23 cellular contexts compared by ENCODE assay signal in genomic region chr2:236355911-236356310, GRCh38.
DNase-seq lines count a peak whose midpoint lies in the region; ATAC-seq, FAIRE-seq and TF ChIP-seq lines count a peak whose summit lies in the region.
"Had no signal": no experiment of that assay in that cellular context is flagged by ENCODE, and none has a peak within 500 bp of the region (broad histone marks: within the 10 kb centered on the region; RNA-seq: fewer than 3 reads in every experiment).

No MANE protein-coding gene starts in this region.

- H2AFZ ChIP-seq in DND-41 (ENCODE audit: low read depth, low read length) = no peak overlapping the region

- H3K4me3 ChIP-seq in DND-41 (ENCODE audit: low read depth in 1 of 2, low read length in 2 of 2) = no peak overlapping the region
- H3K4me3 ChIP-seq: BLaER1, SJCRH30 had no signal

- no peaks in the 10 kb centered on the region for H3K4me1 ChIP-seq in DND-41 (ENCODE audit: insufficient read depth, low read length)
- H3K4me1 ChIP-seq: BLaER1, Caco-2 had no signal

- no peak overlapping the region for H3K27ac ChIP-seq in DND-41 (ENCODE audit: low read length)
- H3K27ac ChIP-seq: BLaER1, HL-60, KMS-11, SJCRH30 had no signal

- no peak overlapping the region for H3K4me2 ChIP-seq in DND-41 (ENCODE audit: insufficient read depth, low read length)
- H3K4me2 ChIP-seq: BLaER1, KMS-11 had no signal

- no peak for DNase-seq in DND-41
- no peak for DNase-seq in GM12891 (ENCODE audit: insufficient read length, low spot score)
- peak; percentile 38 for DNase-seq in ecto neural progenitor cell (ENCODE audit: low spot score)
- no peak for DNase-seq in sciatic nerve (ENCODE audit: low spot score)
- no peak for DNase-seq in 8988T
- DNase-seq in activated T-cell treated with anti-CD3 and anti-CD28 coated beads, Interleukin-2, amount 50 U/mL, for 48 hours = no peak
- DNase-seq: ACHN; Caco-2; CD4-positive, alpha-beta T cell; DMS153; NCI-H1105; NCI-H2029 treated with DMSO at 0.1 percent for 48 hours; NCI-H226; NCI-H510A treated with DMSO at 0.1 percent for 48 hours; NCI-H748 treated with DMSO at 0.1 percent for 48 hours; NK-92 treated with Interleukin-12 subunit alpha and Interleukin-12 subunit beta, amount 100 ng/mL, for 24 hours; SJCRH30 had no signal

- H3K27me3 ChIP-seq in DND-41 (ENCODE audit: insufficient read depth, low read length, poor library complexity) = peaks cover 10% of the 10 kb centered on the region
- H3K27me3 ChIP-seq: BLaER1, SJCRH30 had no signal

- TF ChIP-seq POLR2A in GM12891 (IDR thresholded peaks at IDR 0.05; ENCODE audit: low read depth, low read length) = no peak

- no peak for TF ChIP-seq CTCF in DND-41 (IDR thresholded peaks at IDR 0.05; ENCODE audit: borderline replicate concordance, extremely low read depth, low read length, poor library complexity, severe bottlenecking)

- peak; percentile 45 for FAIRE-seq in GM12891 (lab: Jason Lieb, UNC)
- FAIRE-seq: G401.6, GM18507 had no signal

- no peak overlapping the region for H3K9ac ChIP-seq in DND-41 (ENCODE audit: low read depth, low read length)
- H3K9ac ChIP-seq: BLaER1, KMS-11 had no signal

- H3K9me3 ChIP-seq in DND-41 (ENCODE audit: insufficient read depth, low read length, severe bottlenecking) = no peaks in the 10 kb centered on the region
- H3K9me3 ChIP-seq: BLaER1, Caco-2, SJCRH30 had no signal

- no peaks in the 10 kb centered on the region for H3K36me3 ChIP-seq in DND-41 (ENCODE audit: insufficient read depth, low read length)
- H3K36me3 ChIP-seq: BLaER1, SJCRH30 had no signal

- ATAC-seq in DND-41 (ENCODE audit: insufficient read depth, low read depth) (peak; percentile 23; the same call in 1 of the 3 replicates), sciatic nerve (peak; percentile 14), HG03045 (IDR thresholded peaks at IDR 0.05; ENCODE audit: unreplicated experiment) (no peak)

- no peaks in the 10 kb centered on the region for H4K20me1 ChIP-seq in DND-41 (ENCODE audit: insufficient read depth, low read length)
- H4K20me1 ChIP-seq: BLaER1 had no signal

- intact Hi-C loops in sciatic nerve (cut with DNase I) = loop anchor here (2.0 kb wide), 1 partner anchor 705 kb away; no protein-coding TSS in a partner anchor

- no peaks in the 10 kb centered on the region for H3K79me2 ChIP-seq in DND-41 (ENCODE audit: insufficient read depth, low read length)

TF ChIP-seq in GM12891, 5 proteins besides CTCF, POLR2A, EP300 and RAD21:
- TF ChIP-seq POLR2AphosphoS5 (IDR thresholded peaks at IDR 0.05; ENCODE audit: low read depth, low read length) (no peak), SPI1 (IDR thresholded peaks at IDR 0.05; ENCODE audit: low read depth, low read length) (no peak), TAF1 (IDR thresholded peaks at IDR 0.05; ENCODE audit: low read depth, low read length) (no peak), POU2F2 (IDR thresholded peaks at IDR 0.05; ENCODE audit: low read depth, low read length) (no peak), PAX5 (IDR thresholded peaks at IDR 0.05; ENCODE audit: insufficient read depth, low read length, severe bottlenecking) (no peak)
TF ChIP-seq in GM12891: peak in this region for 0.
